8 cellular contexts compared by ENCODE assay signal in genomic region chr13:44989071-44989889, GRCh38. TPM values are rescaled to one million over a fixed set of nuclear protein-coding genes. Genes with fewer than 3 reads are reported as not detected.
A peak's percentile ranks its signal among the peaks of the same experiment; 100 is the strongest.
DNase-seq lines count a peak whose midpoint lies in the region; ATAC-seq and TF ChIP-seq lines count a peak whose summit lies in the region.

Gene GPALPP1, plus strand, starts transcription at chr13:44989538. Its CDS starts 117 bp downstream, at chr13:44989655.
Gene NUFIP1, minus strand, starts transcription at chr13:44989471. Its CDS starts 35 bp downstream, at chr13:44989436.

- peak within 1 kb of the TSS; percentile 72 for H3K27ac ChIP-seq in ACC112 (ENCODE audit: low read depth, low read length)
- H3K27ac ChIP-seq in VCaP: peak within 1 kb of the TSS; percentile 80
- H3K27ac ChIP-seq in breast epithelium: peak within 1 kb of the TSS; percentile 92 to 93
- H3K27ac ChIP-seq in skin epidermis: peak within 1 kb of the TSS; percentile 48 to 99 (median 89)

- H3K4me1 ChIP-seq in ACC112 (ENCODE audit: control insufficient read depth, insufficient read depth, low read length, unreplicated experiment) (peaks cover 15% of the 10 kb centered on the region), breast epithelium (peaks cover 3 to 12% of the 10 kb centered on the region in 2 donors)

- H2AFZ ChIP-seq in ACC112 (ENCODE audit: low read length, unreplicated experiment): peak within 1 kb of the TSS; percentile 72

- no peaks in the 10 kb centered on the region for H3K27me3 ChIP-seq in ACC112 (ENCODE audit: insufficient read depth, low read length)
- H3K27me3 ChIP-seq in breast epithelium: no peaks in the 10 kb centered on the region

- TF ChIP-seq POLR2A in breast epithelium (IDR thresholded peaks at IDR 0.05): no peak

- H3K4me3 ChIP-seq in ACC112 (ENCODE audit: low read depth, low read length): peak within 1 kb of the TSS; percentile 98
- H3K4me3 ChIP-seq in breast epithelium: peak within 1 kb of the TSS; percentile 84 to 96 (median 90)
- H3K4me3 ChIP-seq in skin epidermis: peak within 1 kb of the TSS; percentile 80 to 98 (median 92)

- intact Hi-C loops in breast epithelium (cut with DNase I; ENCODE audit: low total_unique reads): no loop called here

- H3K36me3 ChIP-seq in ACC112 (ENCODE audit: insufficient read depth, low read length): no peaks in the 10 kb centered on the region
- H3K36me3 ChIP-seq in breast epithelium: no peaks in the 10 kb centered on the region

- no peak for TF ChIP-seq CTCF in VCaP (conservative IDR thresholded peaks at IDR 0.05)
- TF ChIP-seq CTCF in breast epithelium (IDR thresholded peaks at IDR 0.05): peak in 1 of 3 donors; percentile 48

- peak; percentile 98 for ATAC-seq in GM18867 (IDR thresholded peaks at IDR 0.05; ENCODE audit: unreplicated experiment)
- ATAC-seq in HG03097 (IDR thresholded peaks at IDR 0.05; ENCODE audit: low FRiP score, unreplicated experiment): peak; percentile 83

- peaks cover 77% of the 10 kb centered on the region for H3K79me2 ChIP-seq in ACC112 (ENCODE audit: control insufficient read depth, insufficient read depth, low read length, unreplicated experiment)

- no peaks in the 10 kb centered on the region for H3K9me3 ChIP-seq in breast epithelium

- DNase-seq in NCI-H2171 treated with DMSO at 0.1 percent for 48 hours (lab: John Stamatoyannopoulos, UW) (peak; percentile 87), breast epithelium (ENCODE audit: low spot score in 2 of 2) (peak; percentile 85 to 90), iPS-NIHi11 (ENCODE audit: low spot score) (peak; percentile 99)

RNA-seq across cellular contexts. Expression of gene GPALPP1, which starts in this region (rescaled TPM):
- 10 to 100 TPM; 22.7 to 36.0 (median 23.3) TPM for total RNA-seq in breast epithelium

RNA-seq across cellular contexts. Expression of gene NUFIP1, which starts in this region (rescaled TPM):
- 1 to 10 TPM; 2.4 to 4.0 (median 3.3) TPM for total RNA-seq in breast epithelium

Comparison
In these comparisons a context has a peak if more than half of its experiments do, and no peak if none do; other contexts are left out.
1. Peak in every context shown above with its lines: DNase-seq, ATAC-seq, H3K4me3 ChIP-seq and H3K27ac ChIP-seq.